12 cellular contexts compared by ENCODE assay signal in the genomic region with DNA sequence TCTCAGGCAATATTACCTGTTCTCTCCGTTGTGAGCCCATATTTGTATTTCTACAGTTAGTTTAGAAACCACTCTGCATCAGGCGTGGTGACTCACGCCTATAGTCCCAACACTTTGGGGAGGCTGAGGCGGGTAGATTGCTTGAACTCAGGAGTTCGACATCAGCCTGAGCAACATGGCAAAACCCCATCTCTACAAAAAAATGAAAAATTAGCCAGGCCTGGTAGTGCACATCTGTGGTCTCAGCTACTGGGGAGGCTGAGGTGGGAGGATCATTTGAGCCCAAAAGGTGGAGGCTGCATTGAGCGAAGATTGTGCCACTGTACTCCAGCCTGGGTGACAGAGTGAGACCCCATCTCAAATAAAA. TPM values are rescaled to one million over a fixed set of nuclear protein-coding genes. Genes with fewer than 3 reads are reported as not detected.
DNase-seq lines count a peak whose midpoint lies in the region; ATAC-seq, FAIRE-seq and TF ChIP-seq lines count a peak whose summit lies in the region.
"Had no signal": no experiment of that assay in that cellular context is flagged by ENCODE, and none has a peak within 500 bp of the region (broad histone marks: within the 10 kb centered on the region; RNA-seq: fewer than 3 reads in every experiment).

No MANE protein-coding gene starts in this region.

- H3K4me1 ChIP-seq in BLaER1 = peaks cover 99% of the 10 kb centered on the region
- peaks cover 25 to 27% of the 10 kb centered on the region in 2 donors for H3K4me1 ChIP-seq in gastrocnemius medialis

- peaks cover 6% of the 10 kb centered on the region for H3K9me3 Mint-ChIP-seq in chondrocyte (ENCODE audit: low read depth)

- H3K36me3 ChIP-seq in BLaER1 (no peaks in the 10 kb centered on the region), gastrocnemius medialis (no peaks in the 10 kb centered on the region)

- H3K27me3 ChIP-seq in BLaER1 (no peaks in the 10 kb centered on the region), gastrocnemius medialis (no peaks in the 10 kb centered on the region)
- H3K27me3 ChIP-seq: foreskin keratinocyte had no signal

- peak overlapping the region; percentile 53 for H3K27ac Mint-ChIP-seq in chondrocyte (ENCODE audit: unreplicated experiment)

- peak overlapping the region; percentile 75 for H3K4me2 ChIP-seq in BLaER1

- no peak overlapping the region for H3K4me3 Mint-ChIP-seq in chondrocyte (ENCODE audit: unreplicated experiment)

- peak; percentile 23 for FAIRE-seq in GM19239 (lab: Jason Lieb, UNC)

- no peak for TF ChIP-seq CTCF in chondrocyte (IDR thresholded peaks at IDR 0.05)
- no peak for TF ChIP-seq CTCF in gastrocnemius medialis (IDR thresholded peaks at IDR 0.05 in 4 of 5, conservative IDR thresholded peaks at IDR 0.05 in 1 of 5)

- intact Hi-C loops in gastrocnemius medialis (cut with DNase I; ENCODE audit: low total_unique reads) = no loop called here

- H3K4me1 Mint-ChIP-seq in chondrocyte (ENCODE audit: low read depth) = peaks cover 59% of the 10 kb centered on the region

- H3K4me3 ChIP-seq in BLaER1 (no peak overlapping the region), gastrocnemius medialis (no peak overlapping the region)

- H3K27ac ChIP-seq in BLaER1 = peak overlapping the region; percentile 80; the same call in 1 of the 2 replicates
- peak overlapping the region; percentile 72 to 86 (median 81) for H3K27ac ChIP-seq in gastrocnemius medialis
- H3K27ac ChIP-seq: foreskin keratinocyte had no signal

- no peaks in the 10 kb centered on the region for H3K27me3 Mint-ChIP-seq in chondrocyte (ENCODE audit: low read depth)

- no peak for TF ChIP-seq POLR2A in gastrocnemius medialis (IDR thresholded peaks at IDR 0.05)

- no peak overlapping the region for H3K9ac ChIP-seq in BLaER1

- in situ Hi-C loops in gastrocnemius medialis (cut with MboI; ENCODE audit: low sequenced_read_pairs in 4 of 4) = no loop called here

- H3K9me3 ChIP-seq in BLaER1 (no peaks in the 10 kb centered on the region), gastrocnemius medialis (no peaks in the 10 kb centered on the region)

- DNase-seq in GM19239 (ENCODE audit: insufficient read length, low spot score) (no peak), chondrocyte (ENCODE audit: low spot score) (no peak), gastrocnemius medialis (no peak), NCI-H2029 treated with DMSO at 0.1 percent for 48 hours (lab: John Stamatoyannopoulos, UW) (no peak), NCI-H510A (lab: John Stamatoyannopoulos, UW) (no peak), NCI-H146 (lab: John Stamatoyannopoulos, UW) (no peak)
- DNase-seq: activated CD8-positive, alpha-beta memory T cell treated with anti-CD3 and anti-CD28 coated beads for 24 hours; amniotic stem cell; foreskin keratinocyte; stimulated activated naive CD4-positive, alpha-beta T cell; T-helper 1 cell had no signal

- no peaks in the 10 kb centered on the region for H3K36me3 Mint-ChIP-seq in chondrocyte (ENCODE audit: low read depth)

- no peaks in the 10 kb centered on the region for H4K20me1 ChIP-seq in BLaER1

- ATAC-seq in gastrocnemius medialis = no peak
- ATAC-seq: foreskin keratinocyte had no signal

RNA-seq across cellular contexts. Expression of gene ID3, which starts 19.7 kb away (rescaled TPM):
- 81.8 to 330 TPM (median 83.5 TPM) in 3 replicates for total RNA-seq in chondrocyte
- total RNA-seq in gastrocnemius medialis = 100 to 1,000 TPM in 1 of 4 donors, 10 to 100 TPM in 3; 67.9 to 124 (median 83.0) TPM

RNA-seq across cellular contexts. Expression of gene E2F2, which starts 47.9 kb away (rescaled TPM):
- total RNA-seq in chondrocyte (0.72 to 4.3 TPM (median 0.87 TPM) in 3 replicates), gastrocnemius medialis (under 1 TPM in 1 of 4 donors, not detected in 3; 0.40 TPM)
